In genomic region chr1:213057264-213058059, GRCh38 we compare ENCODE assay signal across 1 cellular context.
A peak's percentile ranks its signal among the peaks of the same experiment; 100 is the strongest.
TF ChIP-seq lines count a peak whose summit lies in the region.

No MANE protein-coding gene starts in this region.

TF ChIP-seq in HepG2, 621 proteins besides CTCF, POLR2A, EP300 and RAD21 (continued from another document and continues in another):
- no peak for TF ChIP-seq SNAPC4 (CRISPR knock-in tag; IDR thresholded peaks at IDR 0.05)
- TF ChIP-seq PLRG1 (conservative IDR thresholded peaks at IDR 0.05), result no peak
- TF ChIP-seq ZNF674 (CRISPR knock-in tag; IDR thresholded peaks at IDR 0.05; ENCODE audit: low read depth), result no peak
- TF ChIP-seq NR2F1 (CRISPR knock-in tag; IDR thresholded peaks at IDR 0.05), result peak; percentile 29 to 43; a peak in 1 of 4 replicates
- no peak for TF ChIP-seq PAX8 (CRISPR knock-in tag; IDR thresholded peaks at IDR 0.05; ENCODE audit: borderline replicate concordance)
- 0 out of 2 replicates have a peak, but pooled peaks have one; percentile 15 for TF ChIP-seq HOXA3 (CRISPR knock-in tag; IDR thresholded peaks at IDR 0.05)
- no peak for TF ChIP-seq SPEN (CRISPR knock-in tag; IDR thresholded peaks at IDR 0.05; ENCODE audit: low read depth)
- TF ChIP-seq ZFP36L2 (CRISPR knock-in tag; IDR thresholded peaks at IDR 0.05), result no peak
- no peak for TF ChIP-seq ZNF891 (CRISPR knock-in tag; IDR thresholded peaks at IDR 0.05)
- TF ChIP-seq NR0B2 (CRISPR knock-in tag; IDR thresholded peaks at IDR 0.05), result no peak
- no peak for TF ChIP-seq ZNF136 (CRISPR knock-in tag; IDR thresholded peaks at IDR 0.05; ENCODE audit: low read depth)
- no peak for TF ChIP-seq SP1 (IDR thresholded peaks at IDR 0.05)
- TF ChIP-seq SP1 (CRISPR knock-in tag; IDR thresholded peaks at IDR 0.05), result no peak
- 0 out of 2 replicates have a peak, but pooled peaks have one; percentile 23 for TF ChIP-seq FOSL2 (CRISPR knock-in tag; IDR thresholded peaks at IDR 0.05)
- TF ChIP-seq HINFP (CRISPR knock-in tag; IDR thresholded peaks at IDR 0.05; ENCODE audit: low read depth), result no peak
- TF ChIP-seq GZF1 (CRISPR knock-in tag; IDR thresholded peaks at IDR 0.05), result no peak
- no peak for TF ChIP-seq ZNF83 (CRISPR knock-in tag; IDR thresholded peaks at IDR 0.05; ENCODE audit: borderline replicate concordance)
- TF ChIP-seq ZBTB2 (CRISPR knock-in tag; IDR thresholded peaks at IDR 0.05; ENCODE audit: low read depth), result no peak
- TF ChIP-seq ZNF558 (CRISPR knock-in tag; IDR thresholded peaks at IDR 0.05; ENCODE audit: borderline replicate concordance), result no peak
- TF ChIP-seq SAFB2 (CRISPR knock-in tag; IDR thresholded peaks at IDR 0.05; ENCODE audit: borderline replicate concordance, low read depth), result no peak
- TF ChIP-seq ZSCAN12 (CRISPR knock-in tag; IDR thresholded peaks at IDR 0.05), result no peak
- TF ChIP-seq GATAD2A (CRISPR knock-in tag; IDR thresholded peaks at IDR 0.05), result peak; percentile 40
- no peak for TF ChIP-seq ZNF30 (CRISPR knock-in tag; IDR thresholded peaks at IDR 0.05)
- TF ChIP-seq ZMYM3 (CRISPR knock-in tag; IDR thresholded peaks at IDR 0.05), result 0 out of 2 replicates have a peak, but pooled peaks have one; percentile 16
- TF ChIP-seq ZNF691 (CRISPR knock-in tag; IDR thresholded peaks at IDR 0.05; ENCODE audit: borderline replicate concordance, low read depth), result no peak
- no peak for TF ChIP-seq ATF7-NPFF (CRISPR knock-in tag; IDR thresholded peaks at IDR 0.05; ENCODE audit: low read depth)
- no peak for TF ChIP-seq ZNF724P (CRISPR knock-in tag; IDR thresholded peaks at IDR 0.05; ENCODE audit: borderline replicate concordance)
- TF ChIP-seq ZNF720 (CRISPR knock-in tag; IDR thresholded peaks at IDR 0.05), result no peak
- no peak for TF ChIP-seq SRY (CRISPR knock-in tag; IDR thresholded peaks at IDR 0.05)
- no peak for TF ChIP-seq ZNF292 (CRISPR knock-in tag; IDR thresholded peaks at IDR 0.05; ENCODE audit: borderline replicate concordance, low read depth)
- peak; percentile 60 for TF ChIP-seq ARID5B (CRISPR knock-in tag; IDR thresholded peaks at IDR 0.05)
- TF ChIP-seq RCOR2 (CRISPR knock-in tag; IDR thresholded peaks at IDR 0.05), result no peak
- no peak for TF ChIP-seq ZBTB49 (CRISPR knock-in tag; IDR thresholded peaks at IDR 0.05; ENCODE audit: borderline replicate concordance)
- no peak for TF ChIP-seq POGK (CRISPR knock-in tag; conservative IDR thresholded peaks at IDR 0.05)
- TF ChIP-seq TAF15 (IDR thresholded peaks at IDR 0.05; ENCODE audit: low read depth, low read length, poor library complexity, severe bottlenecking), result no peak
- TF ChIP-seq PAF1 (CRISPR knock-in tag; IDR thresholded peaks at IDR 0.05), result no peak
- TF ChIP-seq KLF13 (CRISPR knock-in tag; IDR thresholded peaks at IDR 0.05), result no peak
- no peak for TF ChIP-seq ZNF138 (CRISPR knock-in tag; IDR thresholded peaks at IDR 0.05; ENCODE audit: low read depth)
- TF ChIP-seq ZSCAN22 (CRISPR knock-in tag; IDR thresholded peaks at IDR 0.05), result no peak
- no peak for TF ChIP-seq ZKSCAN8 (CRISPR knock-in tag; IDR thresholded peaks at IDR 0.05; ENCODE audit: borderline replicate concordance)
- no peak for TF ChIP-seq ATM (IDR thresholded peaks at IDR 0.05; ENCODE audit: borderline replicate concordance)
- no peak for TF ChIP-seq PAWR (CRISPR knock-in tag; IDR thresholded peaks at IDR 0.05; ENCODE audit: borderline replicate concordance)
- no peak for TF ChIP-seq ZBTB39 (CRISPR knock-in tag; IDR thresholded peaks at IDR 0.05)
- no peak for TF ChIP-seq MXD4 (CRISPR knock-in tag; IDR thresholded peaks at IDR 0.05)
- no peak for TF ChIP-seq ZNF546 (CRISPR knock-in tag; conservative IDR thresholded peaks at IDR 0.05)
- peak; percentile 59 for TF ChIP-seq TEAD3 (CRISPR knock-in tag; optimal IDR thresholded peaks at IDR 0.05; ENCODE audit: borderline replicate concordance)
- no peak for TF ChIP-seq ZBTB7A (CRISPR knock-in tag; IDR thresholded peaks at IDR 0.05)
- TF ChIP-seq ZNF782 (CRISPR knock-in tag; IDR thresholded peaks at IDR 0.05; ENCODE audit: borderline replicate concordance), result no peak
- no peak for TF ChIP-seq ZFX (CRISPR knock-in tag; IDR thresholded peaks at IDR 0.05; ENCODE audit: low read depth)
